Comparison of ENCODE assay signal across 9 cellular contexts in genomic region chr4:95095352-95095974, GRCh38.
DNase-seq lines count a peak whose midpoint lies in the region; ATAC-seq and TF ChIP-seq lines count a peak whose summit lies in the region.
"Had no signal": no experiment of that assay in that cellular context is flagged by ENCODE, and none has a peak within 500 bp of the region (broad histone marks: within the 10 kb centered on the region; RNA-seq: fewer than 3 reads in every experiment).

No MANE protein-coding gene starts in this region.

- H3K36me3 Mint-ChIP-seq in chondrocyte (ENCODE audit: low read depth) (peaks cover 2% of the 10 kb centered on the region), osteocyte (ENCODE audit: unreplicated experiment) (no peaks in the 10 kb centered on the region)

- H3K27ac Mint-ChIP-seq in chondrocyte (ENCODE audit: unreplicated experiment) (no peak overlapping the region), osteocyte (ENCODE audit: unreplicated experiment) (no peak overlapping the region)

- H3K4me1 Mint-ChIP-seq in chondrocyte (ENCODE audit: low read depth) (peaks cover 19% of the 10 kb centered on the region), osteocyte (ENCODE audit: unreplicated experiment) (peaks cover 9% of the 10 kb centered on the region)

- H3K27me3 Mint-ChIP-seq in chondrocyte (ENCODE audit: low read depth) (no peaks in the 10 kb centered on the region), osteocyte (ENCODE audit: unreplicated experiment) (peaks cover 4% of the 10 kb centered on the region)

- no peak overlapping the region for H3K4me3 Mint-ChIP-seq in chondrocyte (ENCODE audit: unreplicated experiment)
- H3K4me3 Mint-ChIP-seq in osteocyte (ENCODE audit: unreplicated experiment): no peak overlapping the region

- no peak for ATAC-seq in GM18517 (IDR thresholded peaks at IDR 0.05; ENCODE audit: unreplicated experiment)
- ATAC-seq in GM18519 (IDR thresholded peaks at IDR 0.05; ENCODE audit: low FRiP score, unreplicated experiment): no peak

- DNase-seq in G401 (ENCODE audit: low spot score): peak; percentile 19
- peak; percentile 56 for DNase-seq in NAMALWA (ENCODE audit: low spot score)
- no peak for DNase-seq in chondrocyte (ENCODE audit: low spot score)
- no peak for DNase-seq in osteocyte (ENCODE audit: extremely low spot score, unreplicated experiment)
- no peak for DNase-seq in NCI-H187 treated with DMSO at 0.1 percent for 48 hours (lab: John Stamatoyannopoulos, UW)
- no peak for DNase-seq in NCI-H226
- DNase-seq: NCI-H2107 had no signal

- TF ChIP-seq CTCF in chondrocyte (IDR thresholded peaks at IDR 0.05) (peak; percentile 96), osteocyte (IDR thresholded peaks at IDR 0.05) (peak; percentile 85)

- in situ Hi-C loops in G401 (cut with HindIII; ENCODE audit: low sequenced_read_pairs): no loop called here

- peaks cover 4% of the 10 kb centered on the region for H3K9me3 Mint-ChIP-seq in chondrocyte (ENCODE audit: low read depth)
- peaks cover 7% of the 10 kb centered on the region for H3K9me3 Mint-ChIP-seq in osteocyte (ENCODE audit: unreplicated experiment)

Comparison
In these comparisons a context has a peak if more than half of its experiments do, and no peak if none do; other contexts are left out.
1. DNase-seq: peak in G401 (single experiment) and NAMALWA (single experiment); none in chondrocyte (single experiment), osteocyte (single experiment), NCI-H187 treated with DMSO at 0.1 percent for 48 hours (single experiment) and NCI-H226 (single experiment).